23 cellular contexts compared by ENCODE assay signal in genomic region chr7:27482219-27482618, GRCh38.
"Had no signal": no experiment of that assay in that cellular context is flagged by ENCODE, and none has a peak within 500 bp of the region (broad histone marks: within the 10 kb centered on the region; RNA-seq: fewer than 3 reads in every experiment).

No MANE protein-coding gene starts in this region.

- H3K27me3 Mint-ChIP-seq: stimulated activated memory B cell treated with anti-CD40 and anti-IgM and Interleukin-4, amounts not matched to agents 10 μg/mL and 1 μg/mL and 100 μg/mL, for 72 hours; stimulated activated naive CD8-positive, alpha-beta T cell treated with anti-CD3 and anti-CD28 coated beads, Interleukin-15, amount 100 ng/mL, for 72 hours; type B pancreatic cell had no signal

- H3K27me3 ChIP-seq: pancreas, tibial nerve, uterus had no signal

- H3K27ac Mint-ChIP-seq: naive thymus-derived CD8-positive, alpha-beta T cell; nephron; stimulated activated memory B cell treated with anti-CD40 and anti-IgM and Interleukin-4, amounts not matched to agents 10 μg/mL and 1 μg/mL and 100 μg/mL, for 72 hours; stimulated activated naive CD8-positive, alpha-beta T cell treated with anti-CD3 and anti-CD28 coated beads, Interleukin-15, amount 100 ng/mL, for 72 hours; type B pancreatic cell had no signal

- ATAC-seq: naive thymus-derived CD8-positive, alpha-beta T cell; pancreas; right cardiac atrium; sciatic nerve; stimulated activated memory B cell treated with anti-CD40 and anti-IgM and Interleukin-4, amounts not matched to agents 10 μg/mL and 1 μg/mL and 100 μg/mL, for 72 hours; stimulated activated naive CD8-positive, alpha-beta T cell treated with anti-CD3 and anti-CD28 coated beads, Interleukin-15, amount 100 ng/mL, for 72 hours had no signal

- H3K4me1 ChIP-seq: left ventricle myocardium inferior, pancreas, prostate gland, tibial nerve, uterus had no signal

- H3K36me3 Mint-ChIP-seq: stimulated activated memory B cell treated with anti-CD40 and anti-IgM and Interleukin-4, amounts not matched to agents 10 μg/mL and 1 μg/mL and 100 μg/mL, for 72 hours; type B pancreatic cell had no signal

- H3K4me1 Mint-ChIP-seq: naive thymus-derived CD8-positive, alpha-beta T cell; nephron; neural crest cell; stimulated activated memory B cell treated with anti-CD40 and anti-IgM and Interleukin-4, amounts not matched to agents 10 μg/mL and 1 μg/mL and 100 μg/mL, for 72 hours; stimulated activated naive CD8-positive, alpha-beta T cell treated with anti-CD3 and anti-CD28 coated beads, Interleukin-15, amount 100 ng/mL, for 72 hours had no signal

- H3K4me3 Mint-ChIP-seq: naive thymus-derived CD8-positive, alpha-beta T cell; nephron; neural crest cell; stimulated activated memory B cell treated with anti-CD40 and anti-IgM and Interleukin-4, amounts not matched to agents 10 μg/mL and 1 μg/mL and 100 μg/mL, for 72 hours; stimulated activated naive CD8-positive, alpha-beta T cell treated with anti-CD3 and anti-CD28 coated beads, Interleukin-15, amount 100 ng/mL, for 72 hours; type B pancreatic cell had no signal

- H3K27ac ChIP-seq: left ventricle myocardium inferior, pancreas, prostate gland, skin epidermis, tibial nerve, uterus had no signal

- H3K9me3 ChIP-seq: left ventricle myocardium inferior, pancreas, prostate gland, tibial nerve, uterus had no signal

- H3K4me3 ChIP-seq: left ventricle myocardium inferior, lung, pancreas, prostate gland, skin epidermis, tibial nerve, uterus had no signal

- H3K9me3 Mint-ChIP-seq: naive thymus-derived CD8-positive, alpha-beta T cell; nephron; neural crest cell; stimulated activated memory B cell treated with anti-CD40 and anti-IgM and Interleukin-4, amounts not matched to agents 10 μg/mL and 1 μg/mL and 100 μg/mL, for 72 hours; stimulated activated naive CD8-positive, alpha-beta T cell treated with anti-CD3 and anti-CD28 coated beads, Interleukin-15, amount 100 ng/mL, for 72 hours; type B pancreatic cell had no signal

- H3K36me3 ChIP-seq: left ventricle myocardium inferior, pancreas, prostate gland, tibial nerve, uterus had no signal

- DNase-seq: hippocampal formation; islet precursor cell; left ventricle myocardium inferior; naive thymus-derived CD8-positive, alpha-beta T cell; nucleus accumbens; pancreas; posterior cingulate gyrus; retina; right cardiac atrium; stimulated activated CD4-positive, alpha-beta T cell treated with anti-CD3 and anti-CD28 coated beads, Interleukin-4, amount 100 ng/mL, for 24 hours; stimulated activated naive CD4-positive, alpha-beta T cell treated with Interleukin-2 at 50 U/mL for 16 hours; stimulated activated naive CD8-positive, alpha-beta T cell treated with anti-CD3 and anti-CD28 coated beads, Interleukin-15, amount 100 ng/mL, for 72 hours; substantia nigra; uterus had no signal
